In the genomic region with DNA sequence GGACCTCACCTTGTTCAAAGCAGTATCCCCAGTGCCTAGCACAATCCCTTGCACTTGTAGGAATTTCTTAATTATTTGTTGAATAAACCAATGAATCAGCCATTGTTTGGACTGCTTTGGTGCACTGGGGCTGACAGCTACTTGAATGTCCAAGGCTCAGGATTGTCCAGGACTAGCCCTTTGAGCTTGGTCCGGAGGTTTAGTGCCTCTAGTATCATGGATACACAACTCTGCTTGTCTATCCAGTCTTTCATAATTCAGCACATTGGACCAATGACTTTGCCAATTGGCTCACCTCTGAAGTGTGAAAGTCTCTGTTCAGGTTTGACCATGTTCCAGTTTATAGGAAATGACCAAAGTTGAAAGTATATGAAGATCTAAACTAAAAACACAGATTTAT, we compare ENCODE assay signal across 7 cellular contexts. TPM values are rescaled to one million over a fixed set of nuclear protein-coding genes. Genes with fewer than 3 reads are reported as not detected.
"Had no signal": no experiment of that assay in that cellular context is flagged by ENCODE, and none has a peak within 500 bp of the region (broad histone marks: within the 10 kb centered on the region; RNA-seq: fewer than 3 reads in every experiment).

No MANE protein-coding gene starts in this region.

RNA-seq across cellular contexts. Expression of a gene that starts 27.1 kb away (rescaled TPM):
- total RNA-seq: GM23248, GM23338, H1, H4, H7, H9, HFFc6 had no signal
- polyA plus RNA-seq: GM23248 had no signal
